ENCODE assay signal across 8 cellular contexts in the genomic region with DNA sequence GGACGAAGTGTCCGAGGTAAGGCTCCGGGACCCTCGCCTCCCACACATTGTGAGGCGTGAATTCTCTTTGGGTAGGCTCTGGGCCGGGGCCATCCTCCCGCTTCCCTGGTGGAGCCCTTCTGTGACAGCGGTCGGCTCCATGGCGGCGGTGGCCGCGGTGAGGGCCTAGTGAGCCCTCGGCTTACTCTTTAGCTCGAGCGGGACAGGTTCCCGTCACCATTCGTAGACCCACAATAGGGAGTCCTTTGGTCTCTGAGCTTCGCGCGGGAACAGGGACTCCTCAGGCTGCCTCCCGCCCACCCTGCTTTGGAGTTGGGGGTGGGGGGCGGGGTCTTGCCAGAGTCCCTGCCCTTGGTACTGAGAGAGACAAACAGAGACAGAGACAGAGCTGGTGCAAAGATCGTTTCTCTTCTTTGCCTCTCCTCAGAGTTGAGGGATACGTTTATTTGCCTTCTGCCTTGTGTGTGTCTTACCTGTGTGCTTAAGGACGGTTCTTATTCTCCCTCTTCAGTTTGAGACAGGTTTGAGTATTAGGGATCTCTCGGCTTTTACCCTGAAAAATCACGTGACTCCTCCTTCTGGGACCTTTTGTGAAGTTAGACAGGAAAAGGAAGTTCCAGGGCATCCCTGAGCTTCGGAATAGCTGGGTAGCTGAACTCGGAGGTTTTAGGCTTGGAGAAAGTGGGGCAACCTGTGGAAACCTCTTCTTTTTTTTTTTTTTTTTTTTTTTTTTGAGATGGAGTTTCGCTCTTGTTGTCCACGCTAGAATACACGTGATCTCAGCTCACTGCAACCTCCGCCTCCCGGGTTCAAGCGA. TPM values are rescaled to one million over a fixed set of nuclear protein-coding genes. Genes with fewer than 3 reads are reported as not detected.
A peak's percentile ranks its signal among the peaks of the same experiment; 100 is the strongest.
DNase-seq lines count a peak whose midpoint lies in the region; ATAC-seq and TF ChIP-seq lines count a peak whose summit lies in the region.

No MANE protein-coding gene starts in this region.

- peaks cover 0 to 24% (median 1%) of the 10 kb centered on the region in 3 donors for H3K36me3 Mint-ChIP-seq in CD8-positive, alpha-beta memory T cell

- H3K4me1 ChIP-seq in CD8-positive, alpha-beta memory T cell (ENCODE audit: insufficient read depth, low read length), result peaks cover 44% of the 10 kb centered on the region
- H3K4me1 ChIP-seq in HEK293 (ENCODE audit: control insufficient read depth, insufficient read depth, low read length), result peaks cover 8% of the 10 kb centered on the region; the same call in 1 of the 2 replicates
- peaks cover 30% of the 10 kb centered on the region for H3K4me1 ChIP-seq in PC-3 (ENCODE audit: insufficient read depth, low read length)

- peaks cover 7% of the 10 kb centered on the region for H3K36me3 ChIP-seq in CD8-positive, alpha-beta memory T cell (ENCODE audit: insufficient read depth, low read length)
- peaks cover 5 to 17% of the 10 kb centered on the region in 2 experiments for H3K36me3 ChIP-seq in HEK293 (ENCODE audit: control insufficient read depth in 2 of 2, insufficient read depth in 1 of 2, low read length in 2 of 2)
- no peaks in the 10 kb centered on the region for H3K36me3 ChIP-seq in PC-3 (ENCODE audit: low read depth, low read length)
- no peaks in the 10 kb centered on the region for H3K36me3 ChIP-seq in neural cell (ENCODE audit: insufficient read depth, low read length)

- POLR2A ChIA-PET in CD8-positive, alpha-beta memory T cell (lab: Charles Lee), result interaction anchor here (0.6 to 2.7 kb wide), 9 partner anchors 16 to 837 kb away, joined by 3 to 20 read pairs (median 4); partner anchors contain the start of genes EIF4EBP3, IK, NDUFA2 and SRA1
- POLR2A ChIA-PET in HEK293 (lab: Yijun Ruan, JAX), result interaction anchor here (0.6 to 2.8 kb wide), 12 partner anchors 8 to 1923 kb away, joined by 3 to 13 read pairs (median 4); partner anchors contain the start of genes HARS1, HARS2, HBEGF and IK
- POLR2A ChIA-PET in PC-3 (lab: Charles Lee; ENCODE audit: unreplicated experiment), result interaction anchor here (0.5 kb wide), 1 partner anchor 120 kb away, joined by 3 read pairs; no protein-coding TSS in a partner anchor

- no peaks in the 10 kb centered on the region for H3K27me3 ChIP-seq in CD8-positive, alpha-beta memory T cell (ENCODE audit: insufficient read depth, low read length, poor library complexity, severe bottlenecking)
- H3K27me3 ChIP-seq in PC-3 (ENCODE audit: low read length), result no peaks in the 10 kb centered on the region
- no peaks in the 10 kb centered on the region for H3K27me3 ChIP-seq in neural cell (ENCODE audit: insufficient read depth, low read depth, low read length)

- no peaks in the 10 kb centered on the region for H3K9me2 ChIP-seq in PC-3 (replicated peaks; ENCODE audit: low read length)
- H3K9me2 ChIP-seq in neural cell (ENCODE audit: insufficient read depth, low read length), result no peaks in the 10 kb centered on the region

- H3K4me1 Mint-ChIP-seq in CD8-positive, alpha-beta memory T cell, result peaks cover 39 to 47% (median 47%) of the 10 kb centered on the region in 3 donors

- no peak for TF ChIP-seq CTCF in HEK293 (tag by site-specific recombination; IDR thresholded peaks at IDR 0.05)
- TF ChIP-seq CTCF in PC-3 (conservative IDR thresholded peaks at IDR 0.05; ENCODE audit: low read depth, low read length), result no peak
- no peak for TF ChIP-seq CTCF in fibroblast of mammary gland (conservative IDR thresholded peaks at IDR 0.05; ENCODE audit: control insufficient read depth, insufficient read depth, low read depth, low read length)
- TF ChIP-seq CTCF in neural cell (IDR thresholded peaks at IDR 0.05; ENCODE audit: poor library complexity, severe bottlenecking), result no peak

- H2AFZ ChIP-seq in PC-3 (ENCODE audit: low read length) (peak overlapping the region; percentile 65), neural cell (ENCODE audit: low read depth, low read length) (peak overlapping the region; percentile 71)

- no peak for ATAC-seq in PC-3
- no peak for ATAC-seq in GM18498 (IDR thresholded peaks at IDR 0.05; ENCODE audit: unreplicated experiment)

- peak overlapping the region; percentile 93 for H3K9ac ChIP-seq in PC-3 (ENCODE audit: low read length)
- H3K9ac ChIP-seq in neural cell (ENCODE audit: low read length), result peak overlapping the region; percentile 88

- no peak for TF ChIP-seq RAD21 in neural cell (conservative IDR thresholded peaks at IDR 0.05)

- DNase-seq in CD8-positive, alpha-beta memory T cell, result peak; percentile 29 to 68 (median 44)
- peak; percentile 45 for DNase-seq in PC-3
- DNase-seq in activated T-cell treated with anti-CD3 and anti-CD28 coated beads, Interleukin-2, amount 50 U/mL, for 48 hours, result peak; percentile 76 to 77
- peak; percentile 55 for DNase-seq in fibroblast of mammary gland (ENCODE audit: low read depth)
- DNase-seq in substantia nigra (lab: John Stamatoyannopoulos, UW), result peak in 27 of 49 donors; percentile 2 to 52 (median 32)

- TF ChIP-seq EP300 in neural cell (conservative IDR thresholded peaks at IDR 0.05; ENCODE audit: poor library complexity, severe bottlenecking), result no peak

- H3K4me3 Mint-ChIP-seq in CD8-positive, alpha-beta memory T cell, result no peak overlapping the region

- no peaks in the 10 kb centered on the region for H3K9me3 Mint-ChIP-seq in CD8-positive, alpha-beta memory T cell

- H3K27ac ChIP-seq in CD8-positive, alpha-beta memory T cell (ENCODE audit: low read depth, low read length), result peak overlapping the region; percentile 93
- H3K27ac ChIP-seq in HEK293 (ENCODE audit: extremely low read depth, low read depth, low read length) (peak overlapping the region; percentile 91), PC-3 (ENCODE audit: low read length) (peak overlapping the region; percentile 63), neural cell (ENCODE audit: low read length) (peak overlapping the region; percentile 81), substantia nigra (ENCODE audit: low read depth, low read length, poor library complexity, severe bottlenecking) (peak overlapping the region; percentile 88)

- H3K4me2 ChIP-seq in PC-3 (ENCODE audit: low read length) (peak overlapping the region; percentile 82), neural cell (ENCODE audit: low read length) (peak overlapping the region; percentile 44)

- peak overlapping the region; percentile 90 for H3K4me3 ChIP-seq in CD8-positive, alpha-beta memory T cell (ENCODE audit: low read length)
- H3K4me3 ChIP-seq in HEK293 (ENCODE audit: low read depth, low read length) (peak overlapping the region; percentile 98), PC-3 (ENCODE audit: low read length) (peak overlapping the region; percentile 97), fibroblast of mammary gland (ENCODE audit: control insufficient read depth, low read depth, low read length) (peak overlapping the region; percentile 62), neural cell (ENCODE audit: low read length) (peak overlapping the region; percentile 90)

- H3K79me2 ChIP-seq in PC-3 (ENCODE audit: low read length) (peaks cover 71% of the 10 kb centered on the region), neural cell (replicated peaks; ENCODE audit: insufficient read depth, low read length) (peaks cover 54% of the 10 kb centered on the region)

- intact Hi-C loops in PC-3 (cut with micrococcal nuclease), result loop anchor here (5.0 kb wide), 1 partner anchor 295 kb away; no protein-coding TSS in a partner anchor

- BruUV-seq in PC-3 (replicated peaks; lab: Mats Ljungman, UMichigan), result no TSS peak

- no peaks in the 10 kb centered on the region for H3K9me3 ChIP-seq in CD8-positive, alpha-beta memory T cell (ENCODE audit: low read length)
- H3K9me3 ChIP-seq in HEK293 (ENCODE audit: control insufficient read depth, insufficient read depth, low read depth, low read length) (no peaks in the 10 kb centered on the region), PC-3 (ENCODE audit: low read length) (no peaks in the 10 kb centered on the region), neural cell (ENCODE audit: low read length) (no peaks in the 10 kb centered on the region)

- H3K27ac Mint-ChIP-seq in CD8-positive, alpha-beta memory T cell, result no peak overlapping the region

- no peaks in the 10 kb centered on the region for H3F3A ChIP-seq in PC-3 (ENCODE audit: low read length, unreplicated experiment)
- no peaks in the 10 kb centered on the region for H3F3A ChIP-seq in neural cell (ENCODE audit: insufficient read depth, low read length, poor library complexity, severe bottlenecking)

- peaks cover 0 to 2% of the 10 kb centered on the region in 2 donors for H3K27me3 Mint-ChIP-seq in CD8-positive, alpha-beta memory T cell

- H4K20me1 ChIP-seq in PC-3 (ENCODE audit: low read length), result peaks cover 26% of the 10 kb centered on the region
- H4K20me1 ChIP-seq in neural cell (ENCODE audit: insufficient read depth), result peaks cover 5% of the 10 kb centered on the region

- CTCF ChIA-PET in CD8-positive, alpha-beta memory T cell (lab: Charles Lee), result interaction anchor here (1.3 to 2.9 kb wide), 4 partner anchors 15 to 309 kb away, joined by 3 to 16 read pairs (median 6); partner anchors contain the start of gene EIF4EBP3
- CTCF ChIA-PET in HEK293 (lab: Yijun Ruan, JAX), result interaction anchor here (0.6 to 2.0 kb wide), 3 partner anchors 30 to 161 kb away, joined by 3 to 5 read pairs (median 5); no protein-coding TSS in a partner anchor
- CTCF ChIA-PET in PC-3 (lab: Charles Lee), result interaction anchor here (0.5 kb wide), 1 partner anchor 261 kb away, joined by 6 read pairs; no protein-coding TSS in a partner anchor

TF ChIP-seq in neural cell, 6 proteins besides CTCF, POLR2A, EP300 and RAD21:
- no peak for TF ChIP-seq TAF1 (IDR thresholded peaks at IDR 0.05; ENCODE audit: low read depth)
- no peak for TF ChIP-seq SMC3 (conservative IDR thresholded peaks at IDR 0.05; ENCODE audit: poor library complexity)
- peak; percentile 32 for TF ChIP-seq POLR2AphosphoS5 (IDR thresholded peaks at IDR 0.05)

RNA-seq across cellular contexts. Expression of gene ANKHD1, which starts 0.8 kb away (rescaled TPM):
- 100 to 1,000 TPM; 100 to 107 TPM for total RNA-seq in CD8-positive, alpha-beta memory T cell
- polyA plus RNA-seq in CD8-positive, alpha-beta memory T cell, result 88.6 TPM
- total RNA-seq in PC-3 (2014; rRNA removed), result 64.6 and 81.1 TPM in 2 replicates
- polyA plus RNA-seq in neural cell, result 58.9 and 61.8 TPM in 2 replicates
- polyA minus RNA-seq in neural cell, result 144 and 158 TPM in 2 replicates

RNA-seq across cellular contexts. Expression of gene SLC4A9, which starts 42.5 kb away (rescaled TPM):
- not detected for total RNA-seq in CD8-positive, alpha-beta memory T cell
- polyA plus RNA-seq in CD8-positive, alpha-beta memory T cell, result not detected
- 0.29 TPM in 1 of 2 replicates, not detected in the other for total RNA-seq in PC-3 (2014; rRNA removed)
- polyA plus RNA-seq in neural cell, result not detected in 2 replicates
- not detected in 2 replicates for polyA minus RNA-seq in neural cell

RNA-seq across cellular contexts. Expression of gene HBEGF, which starts 56.1 kb away (rescaled TPM):
- total RNA-seq in CD8-positive, alpha-beta memory T cell, result 1 to 10 TPM; 2.1 TPM
- polyA plus RNA-seq in CD8-positive, alpha-beta memory T cell, result not detected
- total RNA-seq in PC-3 (2014; rRNA removed), result 82.6 and 85.9 TPM in 2 replicates
- polyA plus RNA-seq in neural cell, result 6.7 and 9.8 TPM in 2 replicates
- 4.6 and 6.0 TPM in 2 replicates for polyA minus RNA-seq in neural cell

Comparison
In these comparisons a context has a peak if more than half of its experiments do, and no peak if none do; other contexts are left out.
1. RNA of gene HBEGF, which starts 56.1 kb away (total RNA-seq): 82.6 to 85.9 TPM in PC-3; 2.1 TPM in CD8-positive, alpha-beta memory T cell; every median in the first group is over 10 times any median in the second.
2. Peak in every context shown above with its lines, with median percentiles within 50 percentile points of each other: DNase-seq, H3K27ac ChIP-seq and H3K4me3 ChIP-seq.